In the genomic region with DNA sequence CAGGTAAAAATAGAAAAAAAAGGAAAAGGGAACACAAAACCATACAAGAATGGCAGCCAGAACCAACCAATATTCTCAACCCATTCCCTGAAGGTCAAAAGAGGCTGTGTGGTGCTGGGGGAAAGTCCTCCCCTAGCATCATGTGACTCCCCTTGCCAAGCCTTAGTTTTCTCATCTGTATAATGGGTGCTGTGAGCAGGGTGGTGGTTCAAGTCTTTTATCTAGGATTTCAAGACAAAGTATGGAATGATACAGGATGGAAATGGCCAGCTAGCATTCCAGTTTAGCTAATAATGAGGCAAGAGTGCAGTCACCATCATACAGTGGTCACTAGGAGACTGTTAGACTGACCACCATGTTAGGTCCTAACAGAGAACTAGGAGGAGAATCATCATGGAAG, we compare ENCODE assay signal across 1 cellular context.
TF ChIP-seq lines count a peak whose summit lies in the region.

No MANE protein-coding gene starts in this region.

TF ChIP-seq in K562, 482 proteins besides CTCF, POLR2A, EP300 and RAD21 (continued from another document):
- TF ChIP-seq STAT6 (CRISPR knock-in tag; IDR thresholded peaks at IDR 0.05) = no peak
- TF ChIP-seq SIN3A (IDR thresholded peaks at IDR 0.05; ENCODE audit: borderline replicate concordance in 2 of 2, control insufficient read depth in 1 of 2, low read depth in 2 of 2, low read length in 2 of 2) = no peak
- TF ChIP-seq GABPB2 (CRISPR knock-in tag; conservative IDR thresholded peaks at IDR 0.05) = no peak
- no peak for TF ChIP-seq SREBF2 (CRISPR knock-in tag; IDR thresholded peaks at IDR 0.05)
- peak; percentile 38 to 58; a peak in 1 of 4 replicates for TF ChIP-seq KDM1A (IDR thresholded peaks at IDR 0.05)
- TF ChIP-seq ZBTB43 (CRISPR knock-in tag; IDR thresholded peaks at IDR 0.05) = no peak
- peak; percentile 75 for TF ChIP-seq ADNP (tag; IDR thresholded peaks at IDR 0.05)
